In the genomic region with DNA sequence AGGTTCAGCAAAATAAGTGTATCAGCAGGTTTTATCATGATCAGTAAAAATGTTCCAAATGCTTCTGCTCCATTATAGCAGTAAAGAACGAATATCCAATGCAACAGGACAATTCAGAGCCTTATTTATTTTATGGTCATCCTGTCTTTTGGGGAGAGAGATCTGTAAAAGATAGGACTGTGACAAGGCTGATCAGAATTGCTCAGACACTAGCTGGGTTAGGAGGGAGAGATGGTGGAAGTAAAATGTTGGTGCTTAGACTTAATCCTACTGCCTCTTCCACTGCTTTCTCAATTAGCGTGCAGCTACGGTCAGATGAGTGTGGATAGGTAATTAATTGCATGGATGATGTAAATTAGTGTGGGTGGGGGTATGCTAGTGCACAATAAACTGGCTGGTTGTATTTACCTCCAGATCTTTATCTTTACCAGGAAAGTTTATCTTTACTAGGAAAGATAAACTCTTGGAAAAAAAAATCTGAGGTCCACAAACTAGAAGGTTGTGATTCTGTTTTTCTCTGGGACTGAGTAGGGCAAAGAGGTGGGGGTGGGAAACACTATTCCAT, we compare ENCODE assay signal across 14 cellular contexts. TPM values are rescaled to one million over a fixed set of nuclear protein-coding genes. Genes with fewer than 3 reads are reported as not detected.
DNase-seq lines count a peak whose midpoint lies in the region; ATAC-seq and TF ChIP-seq lines count a peak whose summit lies in the region.
"Had no signal": no experiment of that assay in that cellular context is flagged by ENCODE, and none has a peak within 500 bp of the region (broad histone marks: within the 10 kb centered on the region; RNA-seq: fewer than 3 reads in every experiment).

No MANE protein-coding gene starts in this region.

- no peaks in the 10 kb centered on the region for H3K27me3 ChIP-seq in CD4-positive, alpha-beta T cell (ENCODE audit: control insufficient read depth, insufficient read depth, low read length)
- no peaks in the 10 kb centered on the region for H3K27me3 ChIP-seq in esophagus muscularis mucosa

- no peak for DNase-seq in CD4-positive, alpha-beta T cell
- DNase-seq in HFFc6: no peak
- DNase-seq in activated naive CD8-positive, alpha-beta T cell treated with anti-CD3 and anti-CD28 coated beads for 36 hours: no peak
- no peak for DNase-seq in mesothelial cell of epicardium (ENCODE audit: low spot score in 2 of 2, unreplicated experiment in 2 of 2)
- no peak for DNase-seq in esophagus muscularis mucosa (ENCODE audit: extremely low spot score)
- DNase-seq in NCI-H1417 (lab: John Stamatoyannopoulos, UW): no peak
- DNase-seq in KBM-7: no peak
- DNase-seq in putamen (ENCODE audit: low spot score): no peak
- DNase-seq: activated naive CD4-positive, alpha-beta T cell; effector memory CD8-positive, alpha-beta T cell; EL; GOT3; NCI-H1092 treated with DMSO at 0.1 percent for 48 hours; stimulated activated naive CD4-positive, alpha-beta T cell treated with Interleukin-2 at 50 U/mL for 16 hours had no signal

- intact Hi-C loops in CD4-positive, alpha-beta T cell (cut with DNase I, micrococcal nuclease): no loop called here
- intact Hi-C loops in esophagus muscularis mucosa (cut with DNase I): no loop called here

- POLR2A ChIA-PET in CD4-positive, alpha-beta T cell (lab: Charles Lee): interaction anchor here (0.7 kb wide), 1 partner anchor 11 kb away, joined by 3 read pairs; no protein-coding TSS in a partner anchor

- CTCF ChIA-PET in CD4-positive, alpha-beta T cell (lab: Charles Lee): interaction anchor here (2.3 kb wide), 1 partner anchor 18 kb away, joined by 6 read pairs; no protein-coding TSS in a partner anchor

- H3K36me3 ChIP-seq in esophagus muscularis mucosa: no peaks in the 10 kb centered on the region

- H3K4me1 Mint-ChIP-seq in CD4-positive, alpha-beta T cell (ENCODE audit: low read depth): peaks cover 23% of the 10 kb centered on the region
- peaks cover 47% of the 10 kb centered on the region for H3K4me1 Mint-ChIP-seq in HFFc6 (ENCODE audit: low read depth)
- peaks cover 22% of the 10 kb centered on the region for H3K4me1 Mint-ChIP-seq in activated naive CD8-positive, alpha-beta T cell treated with anti-CD3 and anti-CD28 coated beads for 36 hours
- H3K4me1 Mint-ChIP-seq in mesothelial cell of epicardium: peaks cover 37% of the 10 kb centered on the region

- WGBS in esophagus muscularis mucosa: 71% methylated on average over 3 of the region's 3 CpGs

- no peak overlapping the region for H3K27ac Mint-ChIP-seq in CD4-positive, alpha-beta T cell
- H3K27ac Mint-ChIP-seq in HFFc6 (peak overlapping the region; percentile 14; the same call in 1 of the 2 replicates), mesothelial cell of epicardium (no peak overlapping the region)
- H3K27ac Mint-ChIP-seq in activated naive CD8-positive, alpha-beta T cell treated with anti-CD3 and anti-CD28 coated beads for 36 hours: no peak overlapping the region

- peaks cover 14 to 22% (median 19%) of the 10 kb centered on the region in 4 donors for H3K4me1 ChIP-seq in esophagus muscularis mucosa

- H3K9me3 Mint-ChIP-seq in CD4-positive, alpha-beta T cell: peaks cover 9% of the 10 kb centered on the region
- H3K9me3 Mint-ChIP-seq in HFFc6 (no peaks in the 10 kb centered on the region), mesothelial cell of epicardium (no peaks in the 10 kb centered on the region)
- peaks cover 7% of the 10 kb centered on the region for H3K9me3 Mint-ChIP-seq in activated naive CD8-positive, alpha-beta T cell treated with anti-CD3 and anti-CD28 coated beads for 36 hours
- H3K9me3 Mint-ChIP-seq: effector memory CD8-positive, alpha-beta T cell had no signal

- peaks cover 12% of the 10 kb centered on the region for H3K36me3 Mint-ChIP-seq in CD4-positive, alpha-beta T cell (ENCODE audit: low read depth)
- H3K36me3 Mint-ChIP-seq in HFFc6 (ENCODE audit: low read depth): peaks cover 22% of the 10 kb centered on the region
- H3K36me3 Mint-ChIP-seq in activated naive CD8-positive, alpha-beta T cell treated with anti-CD3 and anti-CD28 coated beads for 36 hours: peaks cover 31% of the 10 kb centered on the region
- H3K36me3 Mint-ChIP-seq in mesothelial cell of epicardium: no peaks in the 10 kb centered on the region

- no peak overlapping the region for H3K4me3 ChIP-seq in esophagus muscularis mucosa

- H3K27me3 Mint-ChIP-seq in CD4-positive, alpha-beta T cell: peaks cover 12% of the 10 kb centered on the region
- H3K27me3 Mint-ChIP-seq in HFFc6 (ENCODE audit: insufficient read depth): no peaks in the 10 kb centered on the region; the same call in 1 of the 2 replicates
- peaks cover 15% of the 10 kb centered on the region for H3K27me3 Mint-ChIP-seq in activated naive CD8-positive, alpha-beta T cell treated with anti-CD3 and anti-CD28 coated beads for 36 hours
- no peaks in the 10 kb centered on the region for H3K27me3 Mint-ChIP-seq in mesothelial cell of epicardium (ENCODE audit: low read depth)

- H3K4me3 Mint-ChIP-seq in CD4-positive, alpha-beta T cell: peak overlapping the region; percentile 69
- H3K4me3 Mint-ChIP-seq in HFFc6 (peak overlapping the region; percentile 98), mesothelial cell of epicardium (peak overlapping the region; percentile 64)
- peak overlapping the region; percentile 97 for H3K4me3 Mint-ChIP-seq in activated naive CD8-positive, alpha-beta T cell treated with anti-CD3 and anti-CD28 coated beads for 36 hours

- no peak for TF ChIP-seq EP300 in esophagus muscularis mucosa (IDR thresholded peaks at IDR 0.05)

- no peak for ATAC-seq in CD4-positive, alpha-beta T cell (ENCODE audit: poor library complexity)
- ATAC-seq: effector memory CD8-positive, alpha-beta T cell had no signal

- no peak for TF ChIP-seq POLR2A in esophagus muscularis mucosa (IDR thresholded peaks at IDR 0.05; ENCODE audit: low read depth)

- in situ Hi-C loops in KBM-7 (cut with MboI; ENCODE audit: low pct_unique_long_range_greater_than_20kb, low sequenced_read_pairs): no loop called here

- TF ChIP-seq CTCF in CD4-positive, alpha-beta T cell (IDR thresholded peaks at IDR 0.05): no peak
- TF ChIP-seq CTCF in HFFc6 (IDR thresholded peaks at IDR 0.05) (no peak), mesothelial cell of epicardium (IDR thresholded peaks at IDR 0.05; ENCODE audit: unreplicated experiment) (no peak), esophagus muscularis mucosa (IDR thresholded peaks at IDR 0.05) (no peak)

- H3K27ac ChIP-seq in CD4-positive, alpha-beta T cell (ENCODE audit: low read depth, low read length): no peak overlapping the region
- no peak overlapping the region for H3K27ac ChIP-seq in esophagus muscularis mucosa (replicated peaks in 1 of 4)

- no peaks in the 10 kb centered on the region for H3K9me3 ChIP-seq in CD4-positive, alpha-beta T cell (ENCODE audit: control insufficient read depth, low read length)
- H3K9me3 ChIP-seq in esophagus muscularis mucosa: no peaks in the 10 kb centered on the region

RNA-seq across cellular contexts. Expression of gene EID1, which starts 2.2 kb away (rescaled TPM):
- total RNA-seq in CD4-positive, alpha-beta T cell: 10 to 100 TPM; 41.0 to 45.3 TPM
- total RNA-seq in HFFc6 (2021; fragmentation: NEBNext Ultra II Directional; extraction: Animal tissue kit (Norgen Biotek cat#: 25700)): 100 to 1,000 TPM; 218 to 281 (median 242) TPM
- total RNA-seq in activated naive CD8-positive, alpha-beta T cell treated with anti-CD3 and anti-CD28 coated beads for 36 hours: 100 to 1,000 TPM; 100 to 103 TPM
- total RNA-seq in mesothelial cell of epicardium: 135 to 146 TPM (median 139 TPM) in 3 replicates
- 100 to 1,000 TPM; 250 to 391 (median 334) TPM for total RNA-seq in esophagus muscularis mucosa
